ENCODE assay signal across 31 cellular contexts in genomic region chr5:124627815-124628214, GRCh38.
DNase-seq lines count a peak whose midpoint lies in the region; ATAC-seq, FAIRE-seq and TF ChIP-seq lines count a peak whose summit lies in the region.
"Had no signal": no experiment of that assay in that cellular context is flagged by ENCODE, and none has a peak within 500 bp of the region (broad histone marks: within the 10 kb centered on the region; RNA-seq: fewer than 3 reads in every experiment).

No MANE protein-coding gene starts in this region.

- no peaks in the 10 kb centered on the region for H3K79me2 ChIP-seq in GM12878 (ENCODE audit: control insufficient read depth, insufficient read depth, low read length)
- no peaks in the 10 kb centered on the region for H3K79me2 ChIP-seq in GM23248 (ENCODE audit: insufficient read depth)
- H3K79me2 ChIP-seq: parathyroid adenoma had no signal

- H3K9me3 Mint-ChIP-seq in CD14-positive monocyte (peaks cover 0 to 5% (median 1%) of the 10 kb centered on the region in 7 donors), nephron (no peaks in the 10 kb centered on the region)
- no peaks in the 10 kb centered on the region for H3K9me3 Mint-ChIP-seq in stimulated activated effector memory CD8-positive, alpha-beta T cell treated with anti-CD3 and anti-CD28 coated beads, Interleukin-12 subunit alpha, Interleukin-12 subunit beta, amount 100 ng/mL, for 72 hours
- H3K9me3 Mint-ChIP-seq in stimulated activated naive B cell treated with anti-CD40 and anti-IgM and Interleukin-4, amounts not matched to agents 10 μg/mL and 1 μg/mL and 100 μg/mL, for 72 hours: peaks cover 0 to 3% of the 10 kb centered on the region in 2 donors
- H3K9me3 Mint-ChIP-seq: activated CD8-positive, alpha-beta T cell treated with anti-CD3 and anti-CD28 coated beads for 36 hours had no signal

- 55% methylated on average over 11 of the region's 11 CpGs for WGBS in GM12878 (ENCODE audit: insufficient coverage, insufficient replicate concordance, low lambda C conversion rate, missing lambda C conversion rate)
- 94 to 95% methylated on average over 11 of the region's 11 CpGs for whole genome bisulfite sequencing in GM23248 (ENCODE audit: low coverage in 1 of 2, low lambda C conversion rate in 2 of 2, missing lambda C conversion rate in 2 of 2), 2 experiments

- H3F3A ChIP-seq in GM23248 (ENCODE audit: insufficient read depth): 0 out of 2 replicates have a peak, but pooled peaks cover 11% of the 10 kb centered on the region

- H3K9me2 ChIP-seq in GM23248 (ENCODE audit: insufficient read depth): no peaks in the 10 kb centered on the region

- TF ChIP-seq POLR2A in GM12878 (IDR thresholded peaks at IDR 0.05; ENCODE audit: low read depth, low read length): no peak

- RAD21 ChIA-PET in GM12878 (lab: Charles Lee; ENCODE audit: unreplicated experiment): no interaction called here

- TF ChIP-seq CTCF in CD14-positive monocyte (IDR thresholded peaks at IDR 0.05) (no peak), GM12878 (IDR thresholded peaks at IDR 0.05 in 2 of 3, conservative IDR thresholded peaks at IDR 0.05 in 1 of 3; ENCODE audit: control insufficient read depth in 2 of 3, extremely low read depth in 1 of 3, insufficient read depth in 1 of 3, low read depth in 3 of 3, low read length in 3 of 3) (no peak), nephron (IDR thresholded peaks at IDR 0.05; ENCODE audit: unreplicated experiment in 3 of 3) (no peak)

- H3K9me3 ChIP-seq in GM12878 (replicated peaks; ENCODE audit: control insufficient read depth, insufficient read depth, low read length) (no peaks in the 10 kb centered on the region), GM23248 (ENCODE audit: low read depth) (no peaks in the 10 kb centered on the region)
- H3K9me3 ChIP-seq: body of pancreas, colonic mucosa, esophagus muscularis mucosa, thoracic aorta had no signal

- POLR2A ChIA-PET in GM12878 (lab: Charles Lee): no interaction called here

- H3K27me3 Mint-ChIP-seq in CD14-positive monocyte (ENCODE audit: low read depth in 3 of 3): peaks cover 12 to 40% (median 25%) of the 10 kb centered on the region in 3 donors
- no peaks in the 10 kb centered on the region for H3K27me3 Mint-ChIP-seq in nephron (ENCODE audit: low read depth)
- peaks cover 19 to 22% of the 10 kb centered on the region in 2 donors for H3K27me3 Mint-ChIP-seq in stimulated activated naive B cell treated with anti-CD40 and anti-IgM and Interleukin-4, amounts not matched to agents 10 μg/mL and 1 μg/mL and 100 μg/mL, for 72 hours

- CTCF ChIA-PET in GM12878 (lab: Yijun Ruan, JAX): no interaction called here

- in situ Hi-C loops in GM12878 (cut with MboI) (no loop called here), GM23248 (cut with MboI) (no loop called here)

- H3K36me3 Mint-ChIP-seq in CD14-positive monocyte: no peaks in the 10 kb centered on the region
- H3K36me3 Mint-ChIP-seq in nephron (ENCODE audit: low read depth): peaks cover 22% of the 10 kb centered on the region
- H3K36me3 Mint-ChIP-seq in stimulated activated effector memory CD8-positive, alpha-beta T cell treated with anti-CD3 and anti-CD28 coated beads, Interleukin-12 subunit alpha, Interleukin-12 subunit beta, amount 100 ng/mL, for 72 hours: no peaks in the 10 kb centered on the region
- peaks cover 5 to 7% of the 10 kb centered on the region in 2 donors for H3K36me3 Mint-ChIP-seq in stimulated activated naive B cell treated with anti-CD40 and anti-IgM and Interleukin-4, amounts not matched to agents 10 μg/mL and 1 μg/mL and 100 μg/mL, for 72 hours
- H3K36me3 Mint-ChIP-seq: CD4-positive, alpha-beta memory T cell; natural killer cell treated with Interleukin-12 subunit alpha and Interleukin-12 subunit beta and Interleukin-15 and Interleukin-18, amount 100 ng/mL, for 72 hours had no signal

- no TSS peak for BruUV-seq in GM12878 (replicated peaks; lab: Mats Ljungman, UMichigan)

- DNase-seq in CD14-positive monocyte (ENCODE audit: low spot score) (no peak), MV-4-11 (lab: John Stamatoyannopoulos, UW) (peak; percentile 82), GM12878 (ENCODE audit: low read depth, low spot score) (no peak), GM23248 (no peak)
- no peak for DNase-seq in stimulated activated effector memory CD8-positive, alpha-beta T cell treated with anti-CD3 and anti-CD28 coated beads, Interleukin-12 subunit alpha, Interleukin-12 subunit beta, amount 100 ng/mL, for 72 hours (ENCODE audit: low spot score in 2 of 2)
- DNase-seq in stimulated activated naive B cell treated with anti-CD40 and anti-IgM and Interleukin-4, amounts not matched to agents 10 μg/mL and 1 μg/mL and 100 μg/mL, for 72 hours: no peak
- DNase-seq: 8988T; activated CD8-positive, alpha-beta T cell treated with anti-CD3 and anti-CD28 coated beads for 36 hours; activated gamma-delta T cell; body of pancreas; CD4-positive, alpha-beta memory T cell; colonic mucosa; GDM1; left ventricle myocardium superior; NCI-H1048; NCI-H187 treated with DMSO at 0.1 percent for 48 hours; PC-3; right cardiac atrium; SHP77; stimulated activated CD4-positive, alpha-beta T cell treated with anti-CD3 and anti-CD28 coated beads, Interleukin-4, amount 100 ng/mL, for 1 hour; stimulated activated naive CD4-positive, alpha-beta T cell; SW 1271 had no signal

- no peak overlapping the region for H3K4me3 ChIP-seq in GM12878
- H3K4me3 ChIP-seq in GM23248: no peak overlapping the region
- H3K4me3 ChIP-seq: body of pancreas, colonic mucosa, esophagus muscularis mucosa, thoracic aorta had no signal

- SMC1A ChIA-PET in GM12878 (lab: Charles Lee; ENCODE audit: uncharacterized antibody, unreplicated experiment): interaction anchor here (0.9 kb wide), 1 partner anchor 345 kb away, joined by 4 read pairs; no protein-coding TSS in a partner anchor

- intact Hi-C loops in CD14-positive monocyte (cut with micrococcal nuclease): no loop called here
- intact Hi-C loops in GM12878 (cut with micrococcal nuclease; ENCODE audit: unreplicated experiment): no loop called here

- TF ChIP-seq RAD21 in GM12878 (IDR thresholded peaks at IDR 0.05; ENCODE audit: insufficient read depth, low read depth, low read length): no peak

- H3K9ac ChIP-seq in GM12878 (ENCODE audit: control insufficient read depth, insufficient read depth, low read length): no peak overlapping the region
- H3K9ac ChIP-seq in GM23248: no peak overlapping the region
- H3K9ac ChIP-seq: KMS-11, parathyroid adenoma had no signal

- H3K27ac ChIP-seq in GM12878 (ENCODE audit: control insufficient read depth, insufficient read depth): no peak overlapping the region
- no peak overlapping the region for H3K27ac ChIP-seq in GM23248
- H3K27ac ChIP-seq: body of pancreas, colonic mucosa, esophagus muscularis mucosa, KMS-11, parathyroid adenoma, thoracic aorta had no signal

- H3K4me1 Mint-ChIP-seq in CD14-positive monocyte (peaks cover 8% of the 10 kb centered on the region), nephron (peaks cover 46% of the 10 kb centered on the region)
- H3K4me1 Mint-ChIP-seq in stimulated activated effector memory CD8-positive, alpha-beta T cell treated with anti-CD3 and anti-CD28 coated beads, Interleukin-12 subunit alpha, Interleukin-12 subunit beta, amount 100 ng/mL, for 72 hours: no peaks in the 10 kb centered on the region
- peaks cover 16 to 47% of the 10 kb centered on the region in 2 donors for H3K4me1 Mint-ChIP-seq in stimulated activated naive B cell treated with anti-CD40 and anti-IgM and Interleukin-4, amounts not matched to agents 10 μg/mL and 1 μg/mL and 100 μg/mL, for 72 hours

- H3K4me1 ChIP-seq in GM12878 (ENCODE audit: control insufficient read depth, insufficient read depth, low read length): peaks cover 19% of the 10 kb centered on the region
- H3K4me1 ChIP-seq in GM23248 (ENCODE audit: insufficient read depth): peaks cover 29% of the 10 kb centered on the region
- H3K4me1 ChIP-seq: body of pancreas, colonic mucosa, parathyroid adenoma had no signal

- H3K27me3 ChIP-seq in GM12878 (replicated peaks in 1 of 2; ENCODE audit: control insufficient read depth in 2 of 2, insufficient read depth in 2 of 2, low read length in 1 of 2) (no peaks in the 10 kb centered on the region), GM23248 (replicated peaks; ENCODE audit: insufficient read depth) (no peaks in the 10 kb centered on the region)
- H3K27me3 ChIP-seq: body of pancreas, colonic mucosa, esophagus muscularis mucosa had no signal

- FAIRE-seq in GM12878 (lab: Jason Lieb, UNC): no peak
- FAIRE-seq: islet of Langerhans had no signal

- H3K36me3 ChIP-seq in GM12878 (ENCODE audit: control insufficient read depth in 2 of 2, insufficient read depth in 2 of 2, low read length in 1 of 2) (no peaks in the 10 kb centered on the region), GM23248 (ENCODE audit: low read depth) (no peaks in the 10 kb centered on the region)
- H3K36me3 ChIP-seq: colonic mucosa, esophagus muscularis mucosa, thoracic aorta had no signal

- no peak for TF ChIP-seq EP300 in GM12878 (IDR thresholded peaks at IDR 0.05; ENCODE audit: borderline replicate concordance in 1 of 2, control insufficient read depth in 1 of 2, low read depth in 2 of 2, low read length in 2 of 2)

- H3K27ac Mint-ChIP-seq in CD14-positive monocyte: no peak overlapping the region
- H3K27ac Mint-ChIP-seq in nephron: peak overlapping the region; percentile 23 to 36 (median 25)
- no peak overlapping the region for H3K27ac Mint-ChIP-seq in stimulated activated effector memory CD8-positive, alpha-beta T cell treated with anti-CD3 and anti-CD28 coated beads, Interleukin-12 subunit alpha, Interleukin-12 subunit beta, amount 100 ng/mL, for 72 hours
- H3K27ac Mint-ChIP-seq in stimulated activated naive B cell treated with anti-CD40 and anti-IgM and Interleukin-4, amounts not matched to agents 10 μg/mL and 1 μg/mL and 100 μg/mL, for 72 hours: no peak overlapping the region
- H3K27ac Mint-ChIP-seq: activated CD8-positive, alpha-beta T cell treated with anti-CD3 and anti-CD28 coated beads for 36 hours; CD4-positive, alpha-beta memory T cell had no signal

- H3K4me2 ChIP-seq in GM12878 (ENCODE audit: control insufficient read depth, insufficient read depth) (no peak overlapping the region), GM23248 (ENCODE audit: unreplicated experiment) (no peak overlapping the region)
- H3K4me2 ChIP-seq: KMS-11 had no signal

- H2AFZ ChIP-seq in GM12878 (ENCODE audit: control insufficient read depth, low read depth, low read length): no peak overlapping the region
- no peak overlapping the region for H2AFZ ChIP-seq in GM23248
- H2AFZ ChIP-seq: parathyroid adenoma had no signal

- H4K20me1 ChIP-seq in GM12878 (ENCODE audit: control insufficient read depth, insufficient read depth): no peaks in the 10 kb centered on the region
- H4K20me1 ChIP-seq in GM23248 (ENCODE audit: insufficient read depth): no peaks in the 10 kb centered on the region

- no peak for ATAC-seq in GM12878
- no peak for ATAC-seq in stimulated activated effector memory CD8-positive, alpha-beta T cell treated with anti-CD3 and anti-CD28 coated beads, Interleukin-12 subunit alpha, Interleukin-12 subunit beta, amount 100 ng/mL, for 72 hours
- ATAC-seq in stimulated activated naive B cell treated with anti-CD40 and anti-IgM and Interleukin-4, amounts not matched to agents 10 μg/mL and 1 μg/mL and 100 μg/mL, for 72 hours (replicated peaks): no peak
- ATAC-seq in GM18498 (IDR thresholded peaks at IDR 0.05; ENCODE audit: unreplicated experiment): no peak
- ATAC-seq: activated CD4-positive, CD25-positive, alpha-beta regulatory T cell treated with anti-CD3 and anti-CD28 coated beads, Interleukin-2, amount 50 U/mL, for 24 hours; activated CD8-positive, alpha-beta T cell treated with anti-CD3 and anti-CD28 coated beads for 36 hours; body of pancreas; left ventricle myocardium superior; natural killer cell treated with Interleukin-12 subunit alpha and Interleukin-12 subunit beta and Interleukin-15 and Interleukin-18, amount 100 ng/mL, for 72 hours; PC-3 had no signal

- H3K4me3 Mint-ChIP-seq in CD14-positive monocyte (peak overlapping the region; percentile 40 to 72), nephron (no peak overlapping the region)
- no peak overlapping the region for H3K4me3 Mint-ChIP-seq in stimulated activated effector memory CD8-positive, alpha-beta T cell treated with anti-CD3 and anti-CD28 coated beads, Interleukin-12 subunit alpha, Interleukin-12 subunit beta, amount 100 ng/mL, for 72 hours
- no peak overlapping the region for H3K4me3 Mint-ChIP-seq in stimulated activated naive B cell treated with anti-CD40 and anti-IgM and Interleukin-4, amounts not matched to agents 10 μg/mL and 1 μg/mL and 100 μg/mL, for 72 hours
- H3K4me3 Mint-ChIP-seq: activated CD8-positive, alpha-beta T cell treated with anti-CD3 and anti-CD28 coated beads for 36 hours; CD4-positive, alpha-beta memory T cell; natural killer cell treated with Interleukin-12 subunit alpha and Interleukin-12 subunit beta and Interleukin-15 and Interleukin-18, amount 100 ng/mL, for 72 hours had no signal

Comparison
In these comparisons a context has a peak if more than half of its experiments do, and no peak if none do; other contexts are left out.
1. H3K27ac Mint-ChIP-seq: peak in nephron (3 of 3); none in CD14-positive monocyte (0 of 7), stimulated activated effector memory CD8-positive, alpha-beta T cell treated with anti-CD3 and anti-CD28 coated beads, Interleukin-12 subunit alpha, Interleukin-12 subunit beta, amount 100 ng/mL, for 72 hours (single experiment) and stimulated activated naive B cell treated with anti-CD40 and anti-IgM and Interleukin-4, amounts not matched to agents 10 μg/mL and 1 μg/mL and 100 μg/mL, for 72 hours (single experiment).
2. H3K4me3 Mint-ChIP-seq: peak in CD14-positive monocyte (2 of 2); none in nephron (0 of 3), stimulated activated effector memory CD8-positive, alpha-beta T cell treated with anti-CD3 and anti-CD28 coated beads, Interleukin-12 subunit alpha, Interleukin-12 subunit beta, amount 100 ng/mL, for 72 hours (single experiment) and stimulated activated naive B cell treated with anti-CD40 and anti-IgM and Interleukin-4, amounts not matched to agents 10 μg/mL and 1 μg/mL and 100 μg/mL, for 72 hours (0 of 2).